1 cellular context compared by ENCODE assay signal in genomic region chr17:13429201-13429600, GRCh38.
TF ChIP-seq lines count a peak whose summit lies in the region.

No MANE protein-coding gene starts in this region.

TF ChIP-seq in A549, 52 proteins besides CTCF, POLR2A, EP300 and RAD21 (continued from another document):
- TF ChIP-seq REST (IDR thresholded peaks at IDR 0.05) (no peak), JUN (IDR thresholded peaks at IDR 0.05) (no peak), HEYL (CRISPR knock-in tag; IDR thresholded peaks at IDR 0.05) (no peak), PBX3 (IDR thresholded peaks at IDR 0.05) (no peak), FOSB (CRISPR knock-in tag; IDR thresholded peaks at IDR 0.05) (no peak), RARB (CRISPR knock-in tag; IDR thresholded peaks at IDR 0.05) (no peak)
